In the genomic region with DNA sequence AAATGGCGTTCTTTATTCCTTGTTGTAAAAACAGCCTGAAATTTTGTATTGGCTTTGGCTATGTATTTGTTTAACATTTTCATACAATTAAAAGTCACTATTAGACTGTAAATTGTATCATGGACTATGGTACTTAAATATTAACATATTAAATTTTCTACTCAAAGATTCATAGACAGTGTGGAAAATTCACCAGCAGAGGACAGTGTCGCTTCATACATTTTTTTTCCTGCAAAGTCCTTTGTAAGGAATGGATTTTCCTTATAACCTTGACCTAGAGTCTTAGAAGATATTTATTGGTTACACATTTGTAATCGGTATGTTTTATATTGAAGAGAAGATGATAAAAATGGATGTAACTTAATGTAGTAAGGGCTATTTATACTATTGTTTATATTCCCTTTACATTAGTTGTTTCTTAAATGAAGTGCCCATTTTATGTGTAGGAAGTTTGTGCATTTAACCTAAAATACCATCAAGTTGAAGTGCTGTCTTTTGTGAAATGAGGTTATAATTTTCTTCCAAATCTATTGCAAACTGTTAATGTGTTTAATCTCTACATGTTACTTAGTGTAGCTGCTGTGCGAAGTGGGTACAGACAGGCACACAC, we compare ENCODE assay signal across 8 cellular contexts.
DNase-seq lines count a peak whose midpoint lies in the region; ATAC-seq, FAIRE-seq and TF ChIP-seq lines count a peak whose summit lies in the region.

No MANE protein-coding gene starts in this region.

- H3K4me3 Mint-ChIP-seq in WTC11 = no peak overlapping the region
- H3K4me3 Mint-ChIP-seq in T-helper 2 cell treated with Interferon-gamma antibody and Interleukin-4, amounts not matched to agents 5 μg/mL and 100 μg/mL, for 36 hours = no peak overlapping the region

- H3K9me3 ChIP-seq in HepG2 (ENCODE audit: low read length) = no peaks in the 10 kb centered on the region

- intact Hi-C loops in HepG2 (cut with micrococcal nuclease; ENCODE audit: unreplicated experiment) = loop anchor here (2.0 kb wide), 1 partner anchor 81 kb away; no protein-coding TSS in a partner anchor

- H3K79me2 ChIP-seq in HepG2 (ENCODE audit: insufficient read depth, low read length) = peaks cover 18% of the 10 kb centered on the region

- H3K9ac ChIP-seq in HepG2 (ENCODE audit: insufficient read depth, low read depth, low read length) = no peak overlapping the region

- peak; percentile 66 for DNase-seq in HT-29 (ENCODE audit: low spot score)
- no peak for DNase-seq in WTC11 (ENCODE audit: low spot score)
- peak; percentile 38 for DNase-seq in HepG2 (ENCODE audit: low spot score)
- no peak for DNase-seq in T-helper 2 cell treated with Interferon-gamma antibody and Interleukin-4, amounts not matched to agents 5 μg/mL and 100 μg/mL, for 36 hours (ENCODE audit: low spot score)
- DNase-seq in NCI-H187 treated with DMSO at 0.1 percent for 48 hours (lab: John Stamatoyannopoulos, UW) = no peak
- no peak for DNase-seq in effector CD8-positive, alpha-beta T cell (lab: John Stamatoyannopoulos, UW)

- WGBS in HepG2 (ENCODE audit: low lambda C conversion rate) = 88% methylated on average over 4 of the region's 4 CpGs

- no peak for TF ChIP-seq POLR2A in HepG2 (IDR thresholded peaks at IDR 0.05; ENCODE audit: insufficient read depth in 1 of 2, low read depth in 2 of 2, low read length in 2 of 2)

- TF ChIP-seq CTCF in C4-2B (conservative IDR thresholded peaks at IDR 0.05) (peak; percentile 94), WTC11 (IDR thresholded peaks at IDR 0.05) (no peak), HepG2 (CRISPR knock-in tag; IDR thresholded peaks at IDR 0.05) (peak; percentile 50)

- no peaks in the 10 kb centered on the region for H4K20me1 ChIP-seq in HepG2 (ENCODE audit: insufficient read depth, low read length)

- no peaks in the 10 kb centered on the region for H3K27me3 Mint-ChIP-seq in WTC11 (ENCODE audit: low read depth)
- no peaks in the 10 kb centered on the region for H3K27me3 Mint-ChIP-seq in T-helper 2 cell treated with Interferon-gamma antibody and Interleukin-4, amounts not matched to agents 5 μg/mL and 100 μg/mL, for 36 hours (ENCODE audit: low read depth)

- H3K4me3 ChIP-seq in HepG2 (replicated peaks in 1 of 3; ENCODE audit: insufficient read depth in 1 of 3, low read depth in 2 of 3, low read length in 3 of 3) = no peak overlapping the region

- in situ Hi-C loops in HepG2 (cut with HindIII; ENCODE audit: extremely low pct_ligation_motif_present, low pct_unique_long_range_greater_than_20kb) = loop anchor here (5.0 to 25.0 kb wide), 3 partner anchors 64 to 629 kb away; no protein-coding TSS in a partner anchor

- H3K36me3 Mint-ChIP-seq in WTC11 = no peaks in the 10 kb centered on the region
- no peaks in the 10 kb centered on the region for H3K36me3 Mint-ChIP-seq in T-helper 2 cell treated with Interferon-gamma antibody and Interleukin-4, amounts not matched to agents 5 μg/mL and 100 μg/mL, for 36 hours (ENCODE audit: low read depth)

- TF ChIP-seq RAD21 in HepG2 (CRISPR knock-in tag; IDR thresholded peaks at IDR 0.05) = no peak

- H3K27ac ChIP-seq in C4-2B = no peak overlapping the region
- peak overlapping the region; percentile 13 for H3K27ac ChIP-seq in HepG2 (ENCODE audit: extremely low read length, insufficient read depth, low read length)

- no peak for FAIRE-seq in HepG2 (lab: Jason Lieb, UNC)

- no peak overlapping the region for H2AFZ ChIP-seq in HepG2 (ENCODE audit: low read length)

- H3K4me1 Mint-ChIP-seq in WTC11 = peaks cover 44% of the 10 kb centered on the region
- peaks cover 3% of the 10 kb centered on the region for H3K4me1 Mint-ChIP-seq in T-helper 2 cell treated with Interferon-gamma antibody and Interleukin-4, amounts not matched to agents 5 μg/mL and 100 μg/mL, for 36 hours (ENCODE audit: low read depth)

- no peaks in the 10 kb centered on the region for H3K9me3 Mint-ChIP-seq in WTC11
- no peaks in the 10 kb centered on the region for H3K9me3 Mint-ChIP-seq in T-helper 2 cell treated with Interferon-gamma antibody and Interleukin-4, amounts not matched to agents 5 μg/mL and 100 μg/mL, for 36 hours

- CTCF ChIA-PET in WTC11 (lab: Charles Lee) (interaction anchor here (1.5 to 2.6 kb wide), 2 partner anchors 80 to 127 kb away, joined by 3 to 13 read pairs; no protein-coding TSS in a partner anchor), HepG2 (lab: Yijun Ruan, JAX; ENCODE audit: low intra/inter-chr PET ratio, low total read pairs) (interaction anchor here (0.8 kb wide), 1 partner anchor 279 kb away, joined by 3 read pairs; no protein-coding TSS in a partner anchor)

- POLR2A ChIA-PET in WTC11 (lab: Charles Lee) (no interaction called here), HepG2 (lab: Yijun Ruan, JAX) (no interaction called here)

- ATAC-seq in WTC11 = no peak
- ATAC-seq in HepG2 = peak; percentile 38; the same call in 1 of the 3 replicates
- ATAC-seq in GM18858 (IDR thresholded peaks at IDR 0.05; ENCODE audit: unreplicated experiment) = no peak

- H3K36me3 ChIP-seq in HepG2 (replicated peaks in 1 of 2; ENCODE audit: control insufficient read depth in 1 of 2, insufficient read depth in 2 of 2, low read length in 2 of 2) = no peaks in the 10 kb centered on the region; a peak in 1 of 5 replicates

- no TSS peak for BruUV-seq in HepG2 (replicated peaks; lab: Mats Ljungman, UMichigan)

- H3K27me3 ChIP-seq in HepG2 (ENCODE audit: control insufficient read depth in 1 of 2, insufficient read depth in 2 of 2, low read length in 2 of 2) = no peaks in the 10 kb centered on the region

- TF ChIP-seq EP300 in HepG2 (IDR thresholded peaks at IDR 0.05; ENCODE audit: low read depth in 2 of 2, low read length in 2 of 2) = no peak
- TF ChIP-seq EP300 in HepG2 (CRISPR knock-in tag; IDR thresholded peaks at IDR 0.05; ENCODE audit: borderline replicate concordance) = no peak

- no peak overlapping the region for H3K4me2 ChIP-seq in HepG2 (ENCODE audit: low read depth, low read length)

- peak overlapping the region; percentile 33; the same call in 1 of the 2 replicates for H3K27ac Mint-ChIP-seq in WTC11
- H3K27ac Mint-ChIP-seq in T-helper 2 cell treated with Interferon-gamma antibody and Interleukin-4, amounts not matched to agents 5 μg/mL and 100 μg/mL, for 36 hours = no peak overlapping the region

- peaks cover 55% of the 10 kb centered on the region for H3K4me1 ChIP-seq in HepG2 (ENCODE audit: insufficient read depth, low read length)

TF ChIP-seq in WTC11, 78 proteins besides CTCF, POLR2A, EP300 and RAD21 (continues in another document):
- TF ChIP-seq FOXP1 (CRISPR knock-in tag; IDR thresholded peaks at IDR 0.05; ENCODE audit: borderline replicate concordance) (no peak), ZMAT4 (CRISPR knock-in tag; IDR thresholded peaks at IDR 0.05) (no peak), ELF4 (CRISPR knock-in tag; IDR thresholded peaks at IDR 0.05; ENCODE audit: low read depth) (no peak), ZNF263 (CRISPR knock-in tag; IDR thresholded peaks at IDR 0.05; ENCODE audit: low read depth) (no peak)
- TF ChIP-seq, protein P1, sequence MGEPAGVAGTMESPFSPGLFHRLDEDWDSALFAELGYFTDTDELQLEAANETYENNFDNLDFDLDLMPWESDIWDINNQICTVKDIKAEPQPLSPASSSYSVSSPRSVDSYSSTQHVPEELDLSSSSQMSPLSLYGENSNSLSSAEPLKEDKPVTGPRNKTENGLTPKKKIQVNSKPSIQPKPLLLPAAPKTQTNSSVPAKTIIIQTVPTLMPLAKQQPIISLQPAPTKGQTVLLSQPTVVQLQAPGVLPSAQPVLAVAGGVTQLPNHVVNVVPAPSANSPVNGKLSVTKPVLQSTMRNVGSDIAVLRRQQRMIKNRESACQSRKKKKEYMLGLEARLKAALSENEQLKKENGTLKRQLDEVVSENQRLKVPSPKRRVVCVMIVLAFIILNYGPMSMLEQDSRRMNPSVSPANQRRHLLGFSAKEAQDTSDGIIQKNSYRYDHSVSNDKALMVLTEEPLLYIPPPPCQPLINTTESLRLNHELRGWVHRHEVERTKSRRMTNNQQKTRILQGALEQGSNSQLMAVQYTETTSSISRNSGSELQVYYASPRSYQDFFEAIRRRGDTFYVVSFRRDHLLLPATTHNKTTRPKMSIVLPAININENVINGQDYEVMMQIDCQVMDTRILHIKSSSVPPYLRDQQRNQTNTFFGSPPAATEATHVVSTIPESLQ (CRISPR knock-in tag; IDR thresholded peaks at IDR 0.05) = no peak

TF ChIP-seq in HepG2, 621 proteins besides CTCF, POLR2A, EP300 and RAD21 (continues in another document):
- TF ChIP-seq, protein P2, sequence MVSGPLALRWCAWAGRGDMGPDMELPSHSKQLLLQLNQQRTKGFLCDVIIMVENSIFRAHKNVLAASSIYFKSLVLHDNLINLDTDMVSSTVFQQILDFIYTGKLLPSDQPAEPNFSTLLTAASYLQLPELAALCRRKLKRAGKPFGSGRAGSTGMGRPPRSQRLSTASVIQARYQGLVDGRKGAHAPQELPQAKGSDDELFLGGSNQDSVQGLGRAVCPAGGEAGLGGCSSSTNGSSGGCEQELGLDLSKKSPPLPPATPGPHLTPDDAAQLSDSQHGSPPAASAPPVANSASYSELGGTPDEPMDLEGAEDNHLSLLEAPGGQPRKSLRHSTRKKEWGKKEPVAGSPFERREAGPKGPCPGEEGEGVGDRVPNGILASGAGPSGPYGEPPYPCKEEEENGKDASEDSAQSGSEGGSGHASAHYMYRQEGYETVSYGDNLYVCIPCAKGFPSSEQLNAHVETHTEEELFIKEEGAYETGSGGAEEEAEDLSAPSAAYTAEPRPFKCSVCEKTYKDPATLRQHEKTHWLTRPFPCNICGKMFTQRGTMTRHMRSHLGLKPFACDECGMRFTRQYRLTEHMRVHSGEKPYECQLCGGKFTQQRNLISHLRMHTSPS (CRISPR knock-in tag; IDR thresholded peaks at IDR 0.05; ENCODE audit: low read depth) = no peak
- TF ChIP-seq FOXM1 (CRISPR knock-in tag; IDR thresholded peaks at IDR 0.05) = no peak
- no peak for TF ChIP-seq SCMH1 (CRISPR knock-in tag; IDR thresholded peaks at IDR 0.05; ENCODE audit: borderline replicate concordance)

Comparison
In these comparisons a context has a peak if more than half of its experiments do, and no peak if none do; other contexts are left out.
1. DNase-seq: peak in HT-29 (single experiment) and HepG2 (single experiment); none in WTC11 (single experiment), T-helper 2 cell treated with Interferon-gamma antibody and Interleukin-4, amounts not matched to agents 5 μg/mL and 100 μg/mL, for 36 hours (single experiment), NCI-H187 treated with DMSO at 0.1 percent for 48 hours (single experiment) and effector CD8-positive, alpha-beta T cell (single experiment).